ENCODE assay signal across 1 cellular context in the genomic region with DNA sequence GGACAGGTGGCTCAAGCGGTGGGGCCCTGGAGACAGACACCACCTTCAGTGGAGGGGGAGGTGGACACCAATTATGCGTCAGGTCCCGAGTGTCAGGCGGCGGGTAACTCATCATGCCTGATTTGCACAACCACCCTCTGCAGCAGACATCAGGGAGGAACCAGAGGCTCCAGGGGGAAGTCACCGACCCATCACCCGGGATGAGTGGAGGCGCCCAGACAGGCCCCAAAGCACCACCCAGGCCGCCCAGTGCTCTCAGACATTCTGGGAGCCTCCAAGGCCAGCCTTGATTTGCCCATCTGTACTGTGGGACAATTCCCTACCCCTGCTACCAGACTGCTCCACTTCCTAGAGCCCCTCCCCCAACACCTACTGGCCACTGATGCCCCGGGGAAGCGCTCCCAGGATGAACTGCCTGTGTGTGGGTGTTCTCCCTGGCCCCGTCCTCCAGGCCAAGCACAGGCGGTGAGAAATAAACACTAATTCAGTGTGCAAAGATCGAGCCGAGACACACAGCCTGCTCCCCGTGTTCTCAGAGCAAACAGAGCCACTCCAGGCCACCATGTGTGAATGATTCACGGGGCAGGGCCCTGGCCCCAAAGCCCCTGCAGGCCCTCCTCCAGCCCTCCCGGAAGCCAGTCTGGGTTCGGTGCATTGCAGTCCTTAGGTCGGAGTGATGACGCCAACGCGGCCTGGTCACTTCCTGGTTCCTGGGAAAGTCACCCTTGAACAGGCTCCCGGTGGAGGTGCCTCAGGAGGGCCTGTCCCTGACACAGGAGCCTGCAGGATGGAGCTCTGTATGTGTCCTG.
A peak's percentile ranks its signal among the peaks of the same experiment; 100 is the strongest.
TF ChIP-seq lines count a peak whose summit lies in the region.

No MANE protein-coding gene starts in this region.

TF ChIP-seq in HepG2, 621 proteins besides CTCF, POLR2A, EP300 and RAD21 (continued from another document and continues in another):
- TF ChIP-seq, protein P1, sequence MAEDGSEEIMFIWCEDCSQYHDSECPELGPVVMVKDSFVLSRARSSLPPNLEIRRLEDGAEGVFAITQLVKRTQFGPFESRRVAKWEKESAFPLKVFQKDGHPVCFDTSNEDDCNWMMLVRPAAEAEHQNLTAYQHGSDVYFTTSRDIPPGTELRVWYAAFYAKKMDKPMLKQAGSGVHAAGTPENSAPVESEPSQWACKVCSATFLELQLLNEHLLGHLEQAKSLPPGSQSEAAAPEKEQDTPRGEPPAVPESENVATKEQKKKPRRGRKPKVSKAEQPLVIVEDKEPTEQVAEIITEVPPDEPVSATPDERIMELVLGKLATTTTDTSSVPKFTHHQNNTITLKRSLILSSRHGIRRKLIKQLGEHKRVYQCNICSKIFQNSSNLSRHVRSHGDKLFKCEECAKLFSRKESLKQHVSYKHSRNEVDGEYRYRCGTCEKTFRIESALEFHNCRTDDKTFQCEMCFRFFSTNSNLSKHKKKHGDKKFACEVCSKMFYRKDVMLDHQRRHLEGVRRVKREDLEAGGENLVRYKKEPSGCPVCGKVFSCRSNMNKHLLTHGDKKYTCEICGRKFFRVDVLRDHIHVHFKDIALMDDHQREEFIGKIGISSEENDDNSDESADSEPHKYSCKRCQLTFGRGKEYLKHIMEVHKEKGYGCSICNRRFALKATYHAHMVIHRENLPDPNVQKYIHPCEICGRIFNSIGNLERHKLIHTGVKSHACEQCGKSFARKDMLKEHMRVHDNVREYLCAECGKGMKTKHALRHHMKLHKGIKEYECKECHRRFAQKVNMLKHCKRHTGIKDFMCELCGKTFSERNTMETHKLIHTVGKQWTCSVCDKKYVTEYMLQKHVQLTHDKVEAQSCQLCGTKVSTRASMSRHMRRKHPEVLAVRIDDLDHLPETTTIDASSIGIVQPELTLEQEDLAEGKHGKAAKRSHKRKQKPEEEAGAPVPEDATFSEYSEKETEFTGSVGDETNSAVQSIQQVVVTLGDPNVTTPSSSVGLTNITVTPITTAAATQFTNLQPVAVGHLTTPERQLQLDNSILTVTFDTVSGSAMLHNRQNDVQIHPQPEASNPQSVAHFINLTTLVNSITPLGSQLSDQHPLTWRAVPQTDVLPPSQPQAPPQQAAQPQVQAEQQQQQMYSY (CRISPR knock-in tag; IDR thresholded peaks at IDR 0.05), result no peak
- TF ChIP-seq ZNF326 (CRISPR knock-in tag; IDR thresholded peaks at IDR 0.05; ENCODE audit: borderline replicate concordance) (no peak), ZNF354B (CRISPR knock-in tag; IDR thresholded peaks at IDR 0.05) (no peak), SRSF1 (optimal IDR thresholded peaks at IDR 0.05; ENCODE audit: low read depth, low read length) (peak; percentile 83), ZNF451 (CRISPR knock-in tag; IDR thresholded peaks at IDR 0.05) (peak; percentile 83), TCF7 (IDR thresholded peaks at IDR 0.05; ENCODE audit: low read depth) (no peak), RARG (CRISPR knock-in tag; IDR thresholded peaks at IDR 0.05; ENCODE audit: low read depth) (no peak), SPEN (CRISPR knock-in tag; IDR thresholded peaks at IDR 0.05; ENCODE audit: low read depth) (peak; percentile 100), BRCA1 (CRISPR knock-in tag; IDR thresholded peaks at IDR 0.05) (0 out of 2 replicates have a peak, but pooled peaks have one; percentile 9), ZBTB26 (CRISPR knock-in tag; IDR thresholded peaks at IDR 0.05; ENCODE audit: borderline replicate concordance) (no peak; the same call in 1 of the 2 replicates), IKZF4 (CRISPR knock-in tag; IDR thresholded peaks at IDR 0.05; ENCODE audit: borderline replicate concordance, low read depth, not compliant biosample characterization) (peak; percentile 27), ZNF431 (CRISPR knock-in tag; IDR thresholded peaks at IDR 0.05; ENCODE audit: borderline replicate concordance, low read depth) (peak; percentile 66), DNMT1 (CRISPR knock-in tag; IDR thresholded peaks at IDR 0.05) (peak; percentile 17; the same call in 1 of the 2 replicates), ZNF292 (CRISPR knock-in tag; IDR thresholded peaks at IDR 0.05; ENCODE audit: borderline replicate concordance, low read depth) (peak; percentile 93), SRF (IDR thresholded peaks at IDR 0.05; ENCODE audit: low read depth, low read length) (no peak), MAX (IDR thresholded peaks at IDR 0.05) (peak; percentile 94), KLF13 (CRISPR knock-in tag; IDR thresholded peaks at IDR 0.05) (no peak; the same call in 1 of the 2 replicates), POGZ (CRISPR knock-in tag; IDR thresholded peaks at IDR 0.05) (peak; percentile 77), EZH2 (conservative IDR thresholded peaks at IDR 0.05; ENCODE audit: low read depth, low read length) (no peak), ZMAT3 (CRISPR knock-in tag; conservative IDR thresholded peaks at IDR 0.05) (peak; percentile 79; the same call in 1 of the 2 replicates), ATRX (CRISPR knock-in tag; IDR thresholded peaks at IDR 0.05; ENCODE audit: borderline replicate concordance) (no peak), RFX5 (IDR thresholded peaks at IDR 0.05; ENCODE audit: low read depth, low read length) (peak; percentile 3; the same call in 1 of the 2 replicates), HNRNPL (IDR thresholded peaks at IDR 0.05; ENCODE audit: low read depth, low read length) (peak; percentile 78; the same call in 1 of the 2 replicates), TCF12 (IDR thresholded peaks at IDR 0.05) (no peak), TCF12 (CRISPR knock-in tag; IDR thresholded peaks at IDR 0.05) (no peak; the same call in 1 of the 2 replicates), ZNF124 (CRISPR knock-in tag; IDR thresholded peaks at IDR 0.05) (no peak; the same call in 1 of the 2 replicates), HDAC1 (CRISPR knock-in tag; IDR thresholded peaks at IDR 0.05) (no peak; the same call in none of the 2 replicates), ZNF775 (CRISPR knock-in tag; IDR thresholded peaks at IDR 0.05; ENCODE audit: borderline replicate concordance) (no peak), ZBTB8A (CRISPR knock-in tag; IDR thresholded peaks at IDR 0.05; ENCODE audit: borderline replicate concordance, low read depth) (no peak; the same call in 1 of the 2 replicates), CEBPB (IDR thresholded peaks at IDR 0.05; ENCODE audit: borderline replicate concordance, low read depth, low read length) (peak; percentile 39; the same call in 1 of the 2 replicates)
- TF ChIP-seq, protein P2, sequence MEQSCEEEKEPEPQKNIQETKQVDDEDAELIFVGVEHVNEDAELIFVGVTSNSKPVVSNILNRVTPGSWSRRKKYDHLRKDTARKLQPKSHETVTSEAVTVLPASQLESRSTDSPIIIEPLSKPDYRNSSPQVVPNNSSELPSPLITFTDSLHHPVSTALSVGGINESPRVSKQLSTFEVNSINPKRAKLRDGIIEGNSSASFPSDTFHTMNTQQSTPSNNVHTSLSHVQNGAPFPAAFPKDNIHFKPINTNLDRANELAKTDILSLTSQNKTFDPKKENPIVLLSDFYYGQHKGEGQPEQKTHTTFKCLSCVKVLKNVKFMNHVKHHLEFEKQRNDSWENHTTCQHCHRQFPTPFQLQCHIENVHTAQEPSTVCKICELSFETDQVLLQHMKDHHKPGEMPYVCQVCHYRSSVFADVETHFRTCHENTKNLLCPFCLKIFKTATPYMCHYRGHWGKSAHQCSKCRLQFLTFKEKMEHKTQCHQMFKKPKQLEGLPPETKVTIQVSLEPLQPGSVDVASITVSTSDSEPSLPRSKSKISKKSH (CRISPR knock-in tag; IDR thresholded peaks at IDR 0.05; ENCODE audit: borderline replicate concordance), result no peak; the same call in 1 of the 2 replicates
- TF ChIP-seq, protein P3, sequence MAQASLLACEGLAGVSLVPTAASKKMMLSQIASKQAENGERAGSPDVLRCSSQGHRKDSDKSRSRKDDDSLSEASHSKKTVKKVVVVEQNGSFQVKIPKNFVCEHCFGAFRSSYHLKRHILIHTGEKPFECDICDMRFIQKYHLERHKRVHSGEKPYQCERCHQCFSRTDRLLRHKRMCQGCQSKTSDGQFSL (CRISPR knock-in tag; IDR thresholded peaks at IDR 0.05), result no peak
- TF ChIP-seq, protein P4, sequence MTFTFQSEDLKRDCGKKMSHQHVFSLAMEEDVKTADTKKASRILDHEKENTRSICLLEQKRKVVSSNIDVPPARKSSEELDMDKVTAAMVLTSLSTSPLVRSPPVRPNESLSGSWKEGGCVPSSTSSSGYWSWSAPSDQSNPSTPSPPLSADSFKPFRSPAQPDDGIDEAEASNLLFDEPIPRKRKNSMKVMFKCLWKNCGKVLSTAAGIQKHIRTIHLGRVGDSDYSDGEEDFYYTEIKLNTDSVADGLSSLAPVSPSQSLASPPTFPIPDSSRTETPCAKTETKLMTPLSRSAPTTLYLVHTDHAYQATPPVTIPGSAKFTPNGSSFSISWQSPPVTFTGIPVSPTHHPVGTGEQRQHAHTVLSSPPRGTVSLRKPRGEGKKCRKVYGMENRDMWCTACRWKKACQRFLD (CRISPR knock-in tag; IDR thresholded peaks at IDR 0.05; ENCODE audit: borderline replicate concordance), result peak; percentile 56; the same call in 1 of the 2 replicates
- TF ChIP-seq, protein P5, sequence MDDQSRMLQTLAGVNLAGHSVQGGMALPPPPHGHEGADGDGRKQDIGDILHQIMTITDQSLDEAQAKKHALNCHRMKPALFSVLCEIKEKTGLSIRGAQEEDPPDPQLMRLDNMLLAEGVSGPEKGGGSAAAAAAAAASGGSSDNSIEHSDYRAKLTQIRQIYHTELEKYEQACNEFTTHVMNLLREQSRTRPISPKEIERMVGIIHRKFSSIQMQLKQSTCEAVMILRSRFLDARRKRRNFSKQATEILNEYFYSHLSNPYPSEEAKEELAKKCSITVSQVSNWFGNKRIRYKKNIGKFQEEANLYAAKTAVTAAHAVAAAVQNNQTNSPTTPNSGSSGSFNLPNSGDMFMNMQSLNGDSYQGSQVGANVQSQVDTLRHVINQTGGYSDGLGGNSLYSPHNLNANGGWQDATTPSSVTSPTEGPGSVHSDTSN (CRISPR knock-in tag; IDR thresholded peaks at IDR 0.05; ENCODE audit: borderline replicate concordance), result no peak
- TF ChIP-seq, protein P6, sequence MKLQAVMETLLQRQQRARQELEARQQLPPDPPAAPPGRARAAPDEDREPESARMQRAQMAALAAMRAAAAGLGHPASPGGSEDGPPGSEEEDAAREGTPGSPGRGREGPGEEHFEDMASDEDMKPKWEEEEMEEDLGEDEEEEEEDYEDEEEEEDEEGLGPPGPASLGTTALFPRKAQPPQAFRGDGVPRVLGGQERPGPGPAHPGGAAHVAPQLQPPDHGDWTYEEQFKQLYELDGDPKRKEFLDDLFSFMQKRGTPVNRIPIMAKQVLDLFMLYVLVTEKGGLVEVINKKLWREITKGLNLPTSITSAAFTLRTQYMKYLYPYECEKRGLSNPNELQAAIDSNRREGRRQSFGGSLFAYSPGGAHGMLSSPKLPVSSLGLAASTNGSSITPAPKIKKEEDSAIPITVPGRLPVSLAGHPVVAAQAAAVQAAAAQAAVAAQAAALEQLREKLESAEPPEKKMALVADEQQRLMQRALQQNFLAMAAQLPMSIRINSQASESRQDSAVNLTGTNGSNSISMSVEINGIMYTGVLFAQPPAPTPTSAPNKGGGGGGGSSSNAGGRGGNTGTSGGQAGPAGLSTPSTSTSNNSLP (IDR thresholded peaks at IDR 0.05; ENCODE audit: low read depth, low read length), result peak; percentile 55; the same call in 1 of the 2 replicates
- TF ChIP-seq, protein P7, sequence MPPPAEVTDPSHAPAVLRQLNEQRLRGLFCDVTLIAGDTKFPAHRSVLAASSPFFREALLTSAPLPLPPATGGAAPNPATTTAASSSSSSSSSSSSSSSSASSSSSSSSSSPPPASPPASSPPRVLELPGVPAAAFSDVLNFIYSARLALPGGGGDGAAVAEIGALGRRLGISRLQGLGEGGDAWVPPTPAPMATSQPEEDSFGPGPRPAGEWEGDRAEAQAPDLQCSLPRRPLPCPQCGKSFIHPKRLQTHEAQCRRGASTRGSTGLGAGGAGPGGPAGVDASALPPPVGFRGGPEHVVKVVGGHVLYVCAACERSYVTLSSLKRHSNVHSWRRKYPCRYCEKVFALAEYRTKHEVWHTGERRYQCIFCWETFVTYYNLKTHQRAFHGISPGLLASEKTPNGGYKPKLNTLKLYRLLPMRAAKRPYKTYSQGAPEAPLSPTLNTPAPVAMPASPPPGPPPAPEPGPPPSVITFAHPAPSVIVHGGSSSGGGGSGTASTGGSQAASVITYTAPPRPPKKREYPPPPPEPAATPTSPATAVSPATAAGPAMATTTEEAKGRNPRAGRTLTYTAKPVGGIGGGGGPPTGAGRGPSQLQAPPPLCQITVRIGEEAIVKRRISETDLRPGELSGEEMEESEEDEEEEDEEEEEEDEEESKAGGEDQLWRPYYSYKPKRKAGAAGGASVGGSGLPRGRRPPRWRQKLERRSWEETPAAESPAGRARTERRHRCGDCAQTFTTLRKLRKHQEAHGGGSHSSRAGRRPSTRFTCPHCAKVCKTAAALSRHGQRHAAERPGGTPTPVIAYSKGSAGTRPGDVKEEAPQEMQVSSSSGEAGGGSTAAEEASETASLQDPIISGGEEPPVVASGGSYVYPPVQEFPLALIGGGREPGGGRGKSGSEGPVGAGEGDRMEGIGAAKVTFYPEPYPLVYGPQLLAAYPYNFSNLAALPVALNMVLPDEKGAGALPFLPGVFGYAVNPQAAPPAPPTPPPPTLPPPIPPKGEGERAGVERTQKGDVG (CRISPR knock-in tag; IDR thresholded peaks at IDR 0.05; ENCODE audit: borderline replicate concordance), result peak; percentile 76
- TF ChIP-seq, protein P8, sequence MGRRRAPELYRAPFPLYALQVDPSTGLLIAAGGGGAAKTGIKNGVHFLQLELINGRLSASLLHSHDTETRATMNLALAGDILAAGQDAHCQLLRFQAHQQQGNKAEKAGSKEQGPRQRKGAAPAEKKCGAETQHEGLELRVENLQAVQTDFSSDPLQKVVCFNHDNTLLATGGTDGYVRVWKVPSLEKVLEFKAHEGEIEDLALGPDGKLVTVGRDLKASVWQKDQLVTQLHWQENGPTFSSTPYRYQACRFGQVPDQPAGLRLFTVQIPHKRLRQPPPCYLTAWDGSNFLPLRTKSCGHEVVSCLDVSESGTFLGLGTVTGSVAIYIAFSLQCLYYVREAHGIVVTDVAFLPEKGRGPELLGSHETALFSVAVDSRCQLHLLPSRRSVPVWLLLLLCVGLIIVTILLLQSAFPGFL (CRISPR knock-in tag; IDR thresholded peaks at IDR 0.05), result no peak
- TF ChIP-seq, protein P9, sequence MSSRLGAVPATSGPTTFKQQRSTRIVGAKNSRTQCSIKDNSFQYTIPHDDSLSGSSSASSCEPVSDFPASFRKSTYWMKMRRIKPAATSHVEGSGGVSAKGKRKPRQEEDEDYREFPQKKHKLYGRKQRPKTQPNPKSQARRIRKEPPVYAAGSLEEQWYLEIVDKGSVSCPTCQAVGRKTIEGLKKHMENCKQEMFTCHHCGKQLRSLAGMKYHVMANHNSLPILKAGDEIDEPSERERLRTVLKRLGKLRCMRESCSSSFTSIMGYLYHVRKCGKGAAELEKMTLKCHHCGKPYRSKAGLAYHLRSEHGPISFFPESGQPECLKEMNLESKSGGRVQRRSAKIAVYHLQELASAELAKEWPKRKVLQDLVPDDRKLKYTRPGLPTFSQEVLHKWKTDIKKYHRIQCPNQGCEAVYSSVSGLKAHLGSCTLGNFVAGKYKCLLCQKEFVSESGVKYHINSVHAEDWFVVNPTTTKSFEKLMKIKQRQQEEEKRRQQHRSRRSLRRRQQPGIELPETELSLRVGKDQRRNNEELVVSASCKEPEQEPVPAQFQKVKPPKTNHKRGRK (CRISPR knock-in tag; IDR thresholded peaks at IDR 0.05), result 0 out of 2 replicates have a peak, but pooled peaks have one; percentile 13
